10 cellular contexts compared by ENCODE assay signal in the genomic region with DNA sequence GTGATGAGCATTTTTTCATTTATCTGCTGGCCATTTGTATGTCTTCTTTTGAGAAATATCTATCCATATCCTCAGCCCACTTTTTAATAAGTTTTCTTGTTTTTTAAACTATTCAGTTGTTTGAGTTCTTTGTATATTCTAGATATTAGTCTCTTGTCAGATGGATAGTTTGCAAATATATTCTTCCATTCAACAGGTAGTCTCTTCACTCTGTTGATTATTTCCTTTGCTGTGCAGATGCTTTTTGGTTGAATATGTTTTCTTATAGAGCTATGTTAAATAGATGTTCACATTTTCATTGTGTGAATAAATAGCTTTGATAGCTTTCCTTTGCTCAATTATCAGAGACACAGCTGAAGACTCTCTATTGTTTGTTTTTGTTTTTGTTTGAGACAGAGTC.
"Had no signal": no experiment of that assay in that cellular context is flagged by ENCODE, and none has a peak within 500 bp of the region (broad histone marks: within the 10 kb centered on the region; RNA-seq: fewer than 3 reads in every experiment).

No MANE protein-coding gene starts in this region.

- H3K9me3 ChIP-seq: HAP-1 had no signal

- H3K4me3 ChIP-seq: GM23248, GM23338, HAP-1 had no signal

- DNase-seq: GM23248, GOT3, H7, H9, HCEC 1CT, HFFc6 had no signal

- H3K27ac ChIP-seq: GM23248 had no signal

- FAIRE-seq: H1, H54 had no signal
